Comparison of ENCODE assay signal across 12 cellular contexts in genomic region chr14:90406384-90406798, GRCh38. TPM values are rescaled to one million over a fixed set of nuclear protein-coding genes. Genes with fewer than 3 reads are reported as not detected.
A peak's percentile ranks its signal among the peaks of the same experiment; 100 is the strongest.
DNase-seq lines count a peak whose midpoint lies in the region; ATAC-seq, FAIRE-seq and TF ChIP-seq lines count a peak whose summit lies in the region.
"Had no signal": no experiment of that assay in that cellular context is flagged by ENCODE, and none has a peak within 500 bp of the region (broad histone marks: within the 10 kb centered on the region; RNA-seq: fewer than 3 reads in every experiment).

No MANE protein-coding gene starts in this region.

- no peak overlapping the region for H2AFZ ChIP-seq in endothelial cell of umbilical vein (ENCODE audit: low read depth, low read length)

- BruUV-seq in endothelial cell of umbilical vein (replicated peaks; lab: Mats Ljungman, UMichigan), result no TSS peak

- intact Hi-C loops in endothelial cell of umbilical vein (cut with micrococcal nuclease), result loop anchor here (5.0 kb wide), 1 partner anchor 446 kb away; no protein-coding TSS in a partner anchor

- H3K27ac ChIP-seq in endothelial cell of umbilical vein (ENCODE audit: insufficient read depth, low read depth, low read length), result peak overlapping the region; percentile 7
- H3K27ac ChIP-seq in rectal smooth muscle tissue (ENCODE audit: low read depth, low read length), result peak overlapping the region; percentile 88
- H3K27ac ChIP-seq: A549, breast epithelium had no signal

- dilution Hi-C loops in endothelial cell of umbilical vein (cut with MboI; ENCODE audit: extremely low pct_ligation_motif_present, low sequenced_read_pairs), result no loop called here

- H3K4me3 ChIP-seq in endothelial cell of umbilical vein (replicated peaks in 1 of 3; ENCODE audit: insufficient read depth in 1 of 3, low read depth in 1 of 3, low read length in 3 of 3) (no peak overlapping the region), rectal smooth muscle tissue (ENCODE audit: low read length) (no peak overlapping the region)
- H3K4me3 ChIP-seq: A549, breast epithelium had no signal

- H4K20me1 ChIP-seq in endothelial cell of umbilical vein (replicated peaks; ENCODE audit: control insufficient read depth, extremely low read depth, insufficient read depth, low read length), result no peaks in the 10 kb centered on the region

- H3K36me3 ChIP-seq in endothelial cell of umbilical vein (ENCODE audit: control insufficient read depth in 2 of 2, extremely low read depth in 1 of 2, insufficient read depth in 2 of 2, low read length in 2 of 2) (peaks cover 27 to 43% of the 10 kb centered on the region in 2 experiments), rectal smooth muscle tissue (ENCODE audit: control insufficient read depth, insufficient read depth, low read length) (peaks cover 36% of the 10 kb centered on the region)

- H3K9me3 ChIP-seq in endothelial cell of umbilical vein (replicated peaks; ENCODE audit: control insufficient read depth, insufficient read depth, low read length), result no peaks in the 10 kb centered on the region
- H3K9me3 ChIP-seq: A549, breast epithelium had no signal

- ATAC-seq in GM21447 (IDR thresholded peaks at IDR 0.05; ENCODE audit: unreplicated experiment), result no peak
- ATAC-seq: A549 had no signal

- peaks cover 11% of the 10 kb centered on the region for H3K79me2 ChIP-seq in endothelial cell of umbilical vein (ENCODE audit: control insufficient read depth, insufficient read depth, low read length)

- H3K9ac ChIP-seq in endothelial cell of umbilical vein (replicated peaks; ENCODE audit: extremely low read depth, insufficient read depth, low read length), result no peak overlapping the region
- H3K9ac ChIP-seq in rectal smooth muscle tissue (ENCODE audit: low read length), result no peak overlapping the region

- CTCF ChIA-PET in endothelial cell of umbilical vein (lab: Charles Lee), result interaction anchor here (1.7 kb wide), 1 partner anchor 352 kb away, joined by 7 read pairs; no protein-coding TSS in a partner anchor

- DNase-seq in NCI-H82 (lab: John Stamatoyannopoulos, UW) (peak; percentile 5), NCI-H82 treated with DMSO at 0.1 percent for 48 hours (lab: John Stamatoyannopoulos, UW; ENCODE audit: unreplicated experiment) (no peak), NCI-H446 treated with DMSO at 0.1 percent for 48 hours (lab: John Stamatoyannopoulos, UW) (peak; percentile 64), endothelial cell of umbilical vein (ENCODE audit: low read depth, low spot score) (no peak), Kasumi-1 (lab: John Stamatoyannopoulos, UW) (no peak), NCI-H526 treated with DMSO at 0.1 percent for 48 hours (lab: John Stamatoyannopoulos, UW) (no peak)
- DNase-seq: activated CD8-positive, alpha-beta memory T cell treated with anti-CD3 and anti-CD28 coated beads, Interleukin-2, amount 50 U/mL, for 48 hours; T-helper 2 cell had no signal

- FAIRE-seq in endothelial cell of umbilical vein (lab: Jason Lieb, UNC), result no peak
- FAIRE-seq: A549 had no signal

- H3K4me2 ChIP-seq in endothelial cell of umbilical vein (ENCODE audit: insufficient read depth, low read length), result no peak overlapping the region
- H3K4me2 ChIP-seq: A549 had no signal

- TF ChIP-seq POLR2A in endothelial cell of umbilical vein (IDR thresholded peaks at IDR 0.05; ENCODE audit: low read depth, low read length), result no peak

- TF ChIP-seq CTCF in endothelial cell of umbilical vein (IDR thresholded peaks at IDR 0.05; ENCODE audit: extremely low read depth in 1 of 2, insufficient read depth in 1 of 2, low read depth in 1 of 2, low read length in 2 of 2), result no peak

- no peaks in the 10 kb centered on the region for H3K27me3 ChIP-seq in endothelial cell of umbilical vein (ENCODE audit: control insufficient read depth in 2 of 2, insufficient read depth in 2 of 2, low read length in 2 of 2)
- H3K27me3 ChIP-seq in rectal smooth muscle tissue (ENCODE audit: control insufficient read depth, insufficient read depth, low read length), result no peaks in the 10 kb centered on the region
- H3K27me3 ChIP-seq: breast epithelium had no signal

- no peaks in the 10 kb centered on the region for H3K9me1 ChIP-seq in endothelial cell of umbilical vein (replicated peaks; ENCODE audit: control insufficient read depth, extremely low read depth, insufficient read depth, low read length)

- POLR2A ChIA-PET in endothelial cell of umbilical vein (lab: Charles Lee), result interaction anchor here (3.7 kb wide), 1 partner anchor 9 kb away, joined by 37 read pairs; the partner anchor contains the start of gene CALM1

- H3K4me1 ChIP-seq in endothelial cell of umbilical vein (ENCODE audit: control insufficient read depth, extremely low read depth, insufficient read depth, low read length), result peaks cover 42% of the 10 kb centered on the region
- peaks cover 67% of the 10 kb centered on the region for H3K4me1 ChIP-seq in rectal smooth muscle tissue (ENCODE audit: control insufficient read depth, insufficient read depth, low read length)
- H3K4me1 ChIP-seq: breast epithelium had no signal

TF ChIP-seq in endothelial cell of umbilical vein, 7 proteins besides CTCF, POLR2A, EP300 and RAD21:
- no peak for TF ChIP-seq MAX (IDR thresholded peaks at IDR 0.05; ENCODE audit: insufficient read depth, insufficient read length)
- TF ChIP-seq GATA2 (IDR thresholded peaks at IDR 0.05; ENCODE audit: insufficient read depth, insufficient read length, low read depth, low read length), result no peak

RNA-seq across cellular contexts. Expression of gene CALM1, which starts 9.6 kb away (rescaled TPM):
- 731 and 743 TPM in 2 replicates for total RNA-seq in endothelial cell of umbilical vein
- 476 and 529 TPM in 2 replicates for polyA plus RNA-seq in endothelial cell of umbilical vein
- polyA plus RNA-seq in endothelial cell of umbilical vein (2011; cell fraction: cytosol; rRNA removed), result 479 and 499 TPM in 2 replicates
- polyA plus RNA-seq in endothelial cell of umbilical vein (2011; cell fraction: nucleus; rRNA removed), result 256 and 319 TPM in 2 replicates
- 434 and 637 TPM in 2 replicates for polyA plus RNA-seq in endothelial cell of umbilical vein (2012)
- polyA minus RNA-seq in endothelial cell of umbilical vein, result 422 and 653 TPM in 2 replicates
- polyA minus RNA-seq in endothelial cell of umbilical vein (2011; cell fraction: cytosol; rRNA and poly(A)+ RNA removed), result 238 TPM
- polyA minus RNA-seq in endothelial cell of umbilical vein (2011; cell fraction: nucleus; rRNA and poly(A)+ RNA removed), result 185 and 221 TPM in 2 replicates

Comparison
In these comparisons a context has a peak if more than half of its experiments do, and no peak if none do; other contexts are left out.
1. DNase-seq: peak in NCI-H82 (single experiment) and NCI-H446 treated with DMSO at 0.1 percent for 48 hours (single experiment); none in NCI-H82 treated with DMSO at 0.1 percent for 48 hours (single experiment), endothelial cell of umbilical vein (single experiment), Kasumi-1 (0 of 2) and NCI-H526 treated with DMSO at 0.1 percent for 48 hours (single experiment).